ENCODE assay signal across 17 cellular contexts in genomic region chr5:171874210-171874609, GRCh38.
A peak's percentile ranks its signal among the peaks of the same experiment; 100 is the strongest.
DNase-seq lines count a peak whose midpoint lies in the region; ATAC-seq and TF ChIP-seq lines count a peak whose summit lies in the region.
"Had no signal": no experiment of that assay in that cellular context is flagged by ENCODE, and none has a peak within 500 bp of the region (broad histone marks: within the 10 kb centered on the region; RNA-seq: fewer than 3 reads in every experiment).

No MANE protein-coding gene starts in this region.

- ATAC-seq in Right ventricle myocardium inferior (peak; percentile 50), GM21515 (IDR thresholded peaks at IDR 0.05; ENCODE audit: unreplicated experiment) (no peak), GM21526 (IDR thresholded peaks at IDR 0.05; ENCODE audit: low FRiP score, unreplicated experiment) (no peak)
- ATAC-seq in activated naive CD4-positive, alpha-beta T cell treated with anti-CD3 and anti-CD28 coated beads, Interleukin-2, amount 50 U/mL, for 72 hours: no peak

- DNase-seq in Right ventricle myocardium inferior (ENCODE audit: missing footprints) (no peak), left ventricle myocardium inferior (no peak), NOMO-1 (lab: John Stamatoyannopoulos, UW; ENCODE audit: unreplicated experiment in 2 of 2) (peak; percentile 72 to 87), fibroblast of mammary gland (ENCODE audit: low read depth) (peak; percentile 76), spleen (no peak)
- no peak for DNase-seq in activated naive CD4-positive, alpha-beta T cell treated with anti-CD3 and anti-CD28 coated beads, Interleukin-2, amount 50 U/mL, for 72 hours (ENCODE audit: low spot score in 2 of 2)
- DNase-seq: 8988T; activated CD8-positive, alpha-beta memory T cell treated with anti-CD3 and anti-CD28 coated beads, Interleukin-2, amount 50 U/mL, for 48 hours; activated naive CD4-positive, alpha-beta T cell treated with anti-CD3 and anti-CD28 coated beads for 36 hours; heart right ventricle; NK-92 treated with Interleukin-12 subunit alpha and Interleukin-12 subunit beta, amount 100 ng/mL, for 24 hours; sigmoid colon; stimulated activated naive CD4-positive, alpha-beta T cell had no signal

- H3K9me3 ChIP-seq in left ventricle myocardium inferior (replicated peaks): no peaks in the 10 kb centered on the region
- H3K9me3 ChIP-seq in spleen: no peaks in the 10 kb centered on the region
- H3K9me3 ChIP-seq: heart right ventricle, sigmoid colon had no signal

- TF ChIP-seq POLR2A in spleen (IDR thresholded peaks at IDR 0.05): no peak

- TF ChIP-seq CTCF in left ventricle myocardium inferior (IDR thresholded peaks at IDR 0.05; ENCODE audit: borderline replicate concordance): no peak
- TF ChIP-seq CTCF in fibroblast of mammary gland (conservative IDR thresholded peaks at IDR 0.05; ENCODE audit: control insufficient read depth, insufficient read depth, low read depth, low read length): no peak
- TF ChIP-seq CTCF in spleen (IDR thresholded peaks at IDR 0.05 in 8 of 11, conservative IDR thresholded peaks at IDR 0.05 in 3 of 11): no peak

- H3K27me3 ChIP-seq in left ventricle myocardium inferior (ENCODE audit: low read depth) (no peaks in the 10 kb centered on the region), spleen (replicated peaks in 1 of 7) (no peaks in the 10 kb centered on the region)
- H3K27me3 ChIP-seq: heart right ventricle, sigmoid colon had no signal

- H3K9me3 Mint-ChIP-seq in activated naive CD4-positive, alpha-beta T cell treated with anti-CD3 and anti-CD28 coated beads, Interleukin-2, amount 50 U/mL, for 72 hours: no peaks in the 10 kb centered on the region
- H3K9me3 Mint-ChIP-seq: activated naive CD4-positive, alpha-beta T cell treated with anti-CD3 and anti-CD28 coated beads for 36 hours; nephron had no signal

- H3K27ac Mint-ChIP-seq in activated naive CD4-positive, alpha-beta T cell treated with anti-CD3 and anti-CD28 coated beads, Interleukin-2, amount 50 U/mL, for 72 hours: no peak overlapping the region
- H3K27ac Mint-ChIP-seq: activated naive CD4-positive, alpha-beta T cell treated with anti-CD3 and anti-CD28 coated beads for 36 hours; nephron had no signal

- H3K36me3 ChIP-seq in left ventricle myocardium inferior: peaks cover 81% of the 10 kb centered on the region
- H3K36me3 ChIP-seq in spleen: peaks cover 0 to 99% (median 70%) of the 10 kb centered on the region in 6 donors

- H3K4me3 ChIP-seq in left ventricle myocardium inferior: no peak overlapping the region
- no peak overlapping the region for H3K4me3 ChIP-seq in fibroblast of mammary gland (ENCODE audit: control insufficient read depth, low read depth, low read length)
- H3K4me3 ChIP-seq in spleen: no peak overlapping the region
- H3K4me3 ChIP-seq: heart right ventricle, sigmoid colon, SK-N-MC had no signal

- intact Hi-C loops in Right ventricle myocardium inferior (cut with DNase I): no loop called here
- intact Hi-C loops in left ventricle myocardium inferior (cut with micrococcal nuclease): no loop called here
- intact Hi-C loops in spleen (cut with DNase I; ENCODE audit: low total_unique reads): no loop called here

- H3K27ac ChIP-seq in left ventricle myocardium inferior (replicated peaks) (no peak overlapping the region), spleen (peak overlapping the region in 7 of 8 donors; percentile 45 to 86 (median 63))
- H3K27ac ChIP-seq: sigmoid colon, SK-N-MC had no signal

- peaks cover 7% of the 10 kb centered on the region for H3K4me1 ChIP-seq in left ventricle myocardium inferior
- H3K4me1 ChIP-seq in spleen: peaks cover 0 to 35% (median 0%) of the 10 kb centered on the region in 6 donors
- H3K4me1 ChIP-seq: sigmoid colon had no signal

- WGBS in spleen, 5 donors: 51 to 88% (median 64%) methylated on average over 2 of the region's 2 CpGs

- H3K36me3 Mint-ChIP-seq in activated naive CD4-positive, alpha-beta T cell treated with anti-CD3 and anti-CD28 coated beads, Interleukin-2, amount 50 U/mL, for 72 hours: peaks cover 0 to 16% of the 10 kb centered on the region in 2 donors

Comparison
In these comparisons a context has a peak if more than half of its experiments do, and no peak if none do; other contexts are left out.
1. DNase-seq: peak in NOMO-1 (2 of 2) and fibroblast of mammary gland (single experiment); none in Right ventricle myocardium inferior (single experiment), left ventricle myocardium inferior (single experiment), spleen (single experiment) and activated naive CD4-positive, alpha-beta T cell treated with anti-CD3 and anti-CD28 coated beads, Interleukin-2, amount 50 U/mL, for 72 hours (0 of 2).